Comparison of ENCODE assay signal across 8 cellular contexts in the genomic region with DNA sequence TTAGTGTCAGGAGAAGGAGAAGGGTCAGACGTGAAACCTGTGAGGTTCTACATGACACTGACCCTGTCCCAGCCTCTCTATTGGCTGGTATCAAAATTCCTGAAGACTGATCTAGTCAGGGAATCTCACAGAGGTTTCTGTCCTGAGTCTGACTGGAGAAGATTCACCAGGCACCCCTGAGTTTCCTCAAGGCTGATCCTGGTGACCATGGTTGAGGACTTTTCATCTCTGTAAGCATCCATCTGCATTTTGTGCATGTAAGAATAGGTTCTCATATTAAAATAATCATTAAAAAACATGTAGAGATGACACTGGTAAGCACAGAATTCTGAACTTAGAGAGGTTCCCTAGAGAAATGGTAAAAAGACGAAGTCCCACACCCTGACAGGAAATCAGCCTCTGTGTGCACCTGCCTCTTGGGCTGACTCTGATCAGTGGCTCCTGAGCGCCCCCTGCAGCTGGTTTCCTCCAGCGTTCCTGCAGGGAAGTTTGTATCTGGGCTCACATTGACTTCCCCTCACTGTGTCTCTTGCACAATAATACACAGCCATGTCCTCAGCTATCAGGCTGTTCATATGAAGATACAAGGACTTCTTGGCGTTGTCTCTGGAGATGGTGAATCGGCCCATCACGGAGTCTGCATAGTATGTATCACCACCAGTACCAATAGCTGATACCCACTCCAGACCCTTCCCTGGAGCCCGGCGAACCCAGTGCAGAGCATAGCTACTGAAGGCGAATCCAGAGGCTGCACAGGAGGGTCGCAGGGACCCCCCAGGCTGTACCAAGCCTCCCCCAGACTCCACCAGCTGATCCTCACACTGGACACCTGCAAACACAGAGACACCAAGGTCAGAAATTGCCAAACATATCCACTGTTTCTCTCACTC.
DNase-seq lines count a peak whose midpoint lies in the region; ATAC-seq, FAIRE-seq and TF ChIP-seq lines count a peak whose summit lies in the region.

No MANE protein-coding gene starts in this region.

- DNase-seq in OCI-LY7 (ENCODE audit: low spot score) (peak; percentile 14), kidney (no peak), GM23248 (no peak)
- DNase-seq in activated effector memory CD4-positive, alpha-beta T cell treated with Interleukin-2 at 50 U/mL for 16 hours = peak; percentile 79
- DNase-seq in stimulated activated CD4-positive, alpha-beta T cell treated with anti-CD3 and anti-CD28 coated beads, Interleukin-2, amount 100 ng/mL, for 48 hours = peak; percentile 82 to 90

- H3K9ac ChIP-seq in kidney (ENCODE audit: low read length in 2 of 2) (no peak overlapping the region), GM23248 (no peak overlapping the region)

- H3K79me2 ChIP-seq in OCI-LY7 (ENCODE audit: insufficient read depth, low read depth, low read length) (no peaks in the 10 kb centered on the region), GM23248 (ENCODE audit: insufficient read depth) (no peaks in the 10 kb centered on the region)

- BruUV-seq in OCI-LY7 (replicated peaks; lab: Mats Ljungman, UMichigan) = no TSS peak

- H4K20me1 ChIP-seq in OCI-LY7 (ENCODE audit: insufficient read depth, low read length) = no peaks in the 10 kb centered on the region
- no peaks in the 10 kb centered on the region for H4K20me1 ChIP-seq in GM23248 (ENCODE audit: insufficient read depth)

- H3K4me1 ChIP-seq in OCI-LY7 (ENCODE audit: insufficient read depth, low read length, poor library complexity, severe bottlenecking) = no peaks in the 10 kb centered on the region
- H3K4me1 ChIP-seq in kidney (ENCODE audit: control insufficient read depth in 1 of 2, insufficient read depth in 1 of 2, low read depth in 1 of 2, low read length in 2 of 2) = no peaks in the 10 kb centered on the region
- no peaks in the 10 kb centered on the region for H3K4me1 ChIP-seq in GM23248 (ENCODE audit: insufficient read depth)

- CTCF ChIA-PET in OCI-LY7 (lab: Charles Lee; ENCODE audit: unreplicated experiment) = no interaction called here

- H3K27me3 ChIP-seq in GM23248 (replicated peaks; ENCODE audit: insufficient read depth) = no peaks in the 10 kb centered on the region

- H3K4me3 ChIP-seq in OCI-LY7 (ENCODE audit: low read depth, low read length, poor library complexity, severe bottlenecking) = no peak overlapping the region
- H3K4me3 ChIP-seq in kidney (ENCODE audit: low read length in 2 of 2) = no peak overlapping the region
- H3K4me3 ChIP-seq in GM23248 = no peak overlapping the region

- in situ Hi-C loops in GM23248 (cut with MboI) = no loop called here

- no peak for FAIRE-seq in kidney (lab: Jason Lieb, UNC)

- H3K9me2 ChIP-seq in OCI-LY7 (ENCODE audit: insufficient read depth, low read length) (no peaks in the 10 kb centered on the region), GM23248 (ENCODE audit: insufficient read depth) (no peaks in the 10 kb centered on the region)

- no peak overlapping the region for H3K4me2 ChIP-seq in OCI-LY7 (ENCODE audit: low read length)
- no peak overlapping the region for H3K4me2 ChIP-seq in GM23248 (ENCODE audit: unreplicated experiment)

- WGBS in GM23248 (ENCODE audit: low coverage in 1 of 2, low lambda C conversion rate in 2 of 2, missing lambda C conversion rate in 2 of 2), 2 experiments = 18 to 23% methylated on average over 10 to 11 of the region's 11 CpGs

- peak; percentile 80 for TF ChIP-seq CTCF in GM12874 (IDR thresholded peaks at IDR 0.05; ENCODE audit: insufficient read depth, low read depth, low read length)
- TF ChIP-seq CTCF in OCI-LY7 (conservative IDR thresholded peaks at IDR 0.05; ENCODE audit: low read length) = peak; percentile 42; the same call in 1 of the 2 replicates
- TF ChIP-seq CTCF in kidney (IDR thresholded peaks at IDR 0.05; ENCODE audit: borderline replicate concordance, extremely low read depth, insufficient read depth) = no peak

- H2AFZ ChIP-seq in OCI-LY7 (ENCODE audit: low read length) (no peak overlapping the region), GM23248 (no peak overlapping the region)

- no peaks in the 10 kb centered on the region for H3F3A ChIP-seq in GM23248 (ENCODE audit: insufficient read depth)

- H3K36me3 ChIP-seq in OCI-LY7 (ENCODE audit: insufficient read depth, low read length) = no peaks in the 10 kb centered on the region
- no peaks in the 10 kb centered on the region for H3K36me3 ChIP-seq in kidney (ENCODE audit: control insufficient read depth in 1 of 2, insufficient read depth in 2 of 2, low read length in 2 of 2)
- H3K36me3 ChIP-seq in GM23248 (ENCODE audit: low read depth) = no peaks in the 10 kb centered on the region

- H3K9me3 ChIP-seq in OCI-LY7 (ENCODE audit: low read length) = no peaks in the 10 kb centered on the region
- no peaks in the 10 kb centered on the region for H3K9me3 ChIP-seq in kidney (ENCODE audit: control insufficient read depth in 1 of 2, low read length in 2 of 2)
- no peaks in the 10 kb centered on the region for H3K9me3 ChIP-seq in GM23248 (ENCODE audit: low read depth)

- H3K27ac ChIP-seq in OCI-LY7 (ENCODE audit: low read depth, low read length, poor library complexity, severe bottlenecking) = no peak overlapping the region
- no peak overlapping the region for H3K27ac ChIP-seq in kidney (ENCODE audit: low read depth in 2 of 2, low read length in 2 of 2)
- H3K27ac ChIP-seq in GM23248 = no peak overlapping the region

- intact Hi-C loops in OCI-LY7 (cut with micrococcal nuclease; ENCODE audit: unreplicated experiment) (no loop called here), kidney (cut with DNase I) (no loop called here)

- no peak for ATAC-seq in HG03378 (IDR thresholded peaks at IDR 0.05; ENCODE audit: unreplicated experiment)
- ATAC-seq in GM21447 (IDR thresholded peaks at IDR 0.05; ENCODE audit: unreplicated experiment) = no peak

- POLR2A ChIA-PET in OCI-LY7 (lab: Charles Lee) = no interaction called here

Comparison
In these comparisons a context has a peak if more than half of its experiments do, and no peak if none do; other contexts are left out.
1. DNase-seq: peak in OCI-LY7 (single experiment), activated effector memory CD4-positive, alpha-beta T cell treated with Interleukin-2 at 50 U/mL for 16 hours (single experiment) and stimulated activated CD4-positive, alpha-beta T cell treated with anti-CD3 and anti-CD28 coated beads, Interleukin-2, amount 100 ng/mL, for 48 hours (2 of 2); none in kidney (single experiment) and GM23248 (single experiment).